Comparison of ENCODE assay signal across 24 cellular contexts in genomic region chr20:54343073-54343472, GRCh38.
DNase-seq lines count a peak whose midpoint lies in the region; ATAC-seq and TF ChIP-seq lines count a peak whose summit lies in the region.
"Had no signal": no experiment of that assay in that cellular context is flagged by ENCODE, and none has a peak within 500 bp of the region (broad histone marks: within the 10 kb centered on the region; RNA-seq: fewer than 3 reads in every experiment).

No MANE protein-coding gene starts in this region.

- ATAC-seq in GM23338 (no peak), IMR-90 (ENCODE audit: low read depth) (no peak)

- no peak overlapping the region for H4K8ac ChIP-seq in IMR-90 (ENCODE audit: low read depth in 2 of 2, low read length in 2 of 2)

- DNase-seq in GM23338 (ENCODE audit: low spot score): no peak
- no peak for DNase-seq in IMR-90
- DNase-seq in retina: peak; percentile 4
- DNase-seq in NCI-H748 treated with DMSO at 0.1 percent for 48 hours (lab: John Stamatoyannopoulos, UW): no peak
- no peak for DNase-seq in NCI-H146 (lab: John Stamatoyannopoulos, UW)
- no peak for DNase-seq in GF-D8 (lab: John Stamatoyannopoulos, UW)
- DNase-seq: 8988T; ACHN; BE2C; C1 segment of cervical spinal cord; CD4-positive, alpha-beta memory T cell; CD4-positive, CD25-positive, alpha-beta regulatory T cell; CD8-positive, alpha-beta memory T cell; COR-L47; DMS 273 treated with DMSO at 0.1 percent for 48 hours; DMS153; DMS53; DMS79; DND-41; EL; GDM1 had no signal

- no peak overlapping the region for H2BK120ac ChIP-seq in IMR-90 (ENCODE audit: low read depth, low read length)

- no peaks in the 10 kb centered on the region for H3F3A ChIP-seq in GM23338 (replicated peaks; ENCODE audit: low read depth)

- no peak overlapping the region for H3K18ac ChIP-seq in IMR-90 (ENCODE audit: low read depth, low read length)

- H3K9me3 ChIP-seq in IMR-90 (ENCODE audit: control insufficient read depth, insufficient read depth, low read length): no peaks in the 10 kb centered on the region
- H3K9me3 ChIP-seq: BE2C, BLaER1 had no signal

- H3K4me3 Mint-ChIP-seq in GM23338 (no peak overlapping the region), brain (peak overlapping the region in 3 of 5 experiments; percentile 19 to 38 (median 37))
- H3K4me3 Mint-ChIP-seq: CD14-positive monocyte; CD4-positive, alpha-beta memory T cell; CD4-positive, CD25-positive, alpha-beta regulatory T cell; CD8-positive, alpha-beta memory T cell had no signal

- TF ChIP-seq POLR2A in IMR-90 (IDR thresholded peaks at IDR 0.05; ENCODE audit: low read depth, low read length): no peak

- no peaks in the 10 kb centered on the region for H3K79me2 ChIP-seq in GM23338 (replicated peaks; ENCODE audit: insufficient read depth)

- H2AK9ac ChIP-seq in IMR-90 (replicated peaks; ENCODE audit: low read depth, low read length, poor library complexity): no peak overlapping the region

- H3K4me3 ChIP-seq in GM23338 (no peak overlapping the region), IMR-90 (ENCODE audit: insufficient read depth, low read depth, low read length) (no peak overlapping the region)
- H3K4me3 ChIP-seq: BLaER1 had no signal

- H2BK20ac ChIP-seq in IMR-90 (ENCODE audit: low read depth, low read length): no peak overlapping the region

- no peak overlapping the region for H2BK5ac ChIP-seq in IMR-90 (ENCODE audit: low read depth, low read length, poor library complexity, severe bottlenecking)

- H3K9me3 Mint-ChIP-seq in GM23338 (no peaks in the 10 kb centered on the region), brain (no peaks in the 10 kb centered on the region)

- H3K23ac ChIP-seq in IMR-90 (ENCODE audit: low read depth, low read length): no peak overlapping the region

- no peak overlapping the region for H2AK5ac ChIP-seq in IMR-90 (ENCODE audit: low read depth, low read length)

- H3K4me2 ChIP-seq in GM23338 (no peak overlapping the region), IMR-90 (ENCODE audit: low read depth, low read length) (no peak overlapping the region)
- H3K4me2 ChIP-seq: BLaER1 had no signal

- intact Hi-C loops in IMR-90 (cut with micrococcal nuclease): loop anchor here (10.0 kb wide), 2 partner anchors 118 to 208 kb away; no protein-coding TSS in a partner anchor

- TF ChIP-seq CTCF in GM23338 (conservative IDR thresholded peaks at IDR 0.05; ENCODE audit: low read depth in 2 of 2): no peak
- no peak for TF ChIP-seq CTCF in IMR-90 (conservative IDR thresholded peaks at IDR 0.05; ENCODE audit: low read depth, low read length)
- no peak for TF ChIP-seq CTCF in brain (conservative IDR thresholded peaks at IDR 0.05)

- no peaks in the 10 kb centered on the region for H3K27me3 ChIP-seq in GM23338 (ENCODE audit: insufficient read depth)
- no peaks in the 10 kb centered on the region for H3K27me3 ChIP-seq in IMR-90 (ENCODE audit: control insufficient read depth, insufficient read depth, low read length)
- H3K27me3 ChIP-seq: BE2C, BLaER1 had no signal

- H4K20me1 ChIP-seq in GM23338 (replicated peaks; ENCODE audit: insufficient read depth) (no peaks in the 10 kb centered on the region), IMR-90 (ENCODE audit: insufficient read depth, low read length) (no peaks in the 10 kb centered on the region)
- H4K20me1 ChIP-seq: BLaER1 had no signal

- no peak overlapping the region for H4K5ac ChIP-seq in IMR-90 (ENCODE audit: low read depth, low read length)

- BruUV-seq in IMR-90 (replicated peaks; lab: Mats Ljungman, UMichigan): no TSS peak

- H3K27me3 Mint-ChIP-seq in GM23338 (ENCODE audit: insufficient read depth, low read depth, poor library complexity) (peaks cover 6% of the 10 kb centered on the region), brain (no peaks in the 10 kb centered on the region)
- H3K27me3 Mint-ChIP-seq: CD4-positive, CD25-positive, alpha-beta regulatory T cell had no signal

- peaks cover 3% of the 10 kb centered on the region; the same call in 1 of the 2 replicates for H3K9me1 ChIP-seq in IMR-90 (ENCODE audit: insufficient read depth, low read length)

- CTCF ChIA-PET in IMR-90 (lab: Yijun Ruan, JAX): no interaction called here

- no peak overlapping the region for H3K4ac ChIP-seq in IMR-90 (ENCODE audit: low read depth, low read length)

- H2AFZ ChIP-seq in GM23338 (peak overlapping the region; percentile 77; the same call in 1 of the 2 replicates), IMR-90 (replicated peaks; ENCODE audit: low read length, poor library complexity) (no peak overlapping the region)

- in situ Hi-C loops in IMR-90 (cut with MboI; ENCODE audit: low sequenced_read_pairs): no loop called here

- H3K36me3 Mint-ChIP-seq in GM23338 (ENCODE audit: low read depth): no peaks in the 10 kb centered on the region
- no peaks in the 10 kb centered on the region for H3K36me3 Mint-ChIP-seq in brain
- H3K36me3 Mint-ChIP-seq: CD14-positive monocyte; CD4-positive, alpha-beta memory T cell; CD4-positive, CD25-positive, alpha-beta regulatory T cell; CD8-positive, alpha-beta memory T cell had no signal

- POLR2A ChIA-PET in IMR-90 (lab: Charles Lee; ENCODE audit: unreplicated experiment): no interaction called here

- no peak overlapping the region for H3K9ac ChIP-seq in IMR-90 (ENCODE audit: low read depth, low read length)
- H3K9ac ChIP-seq: BLaER1 had no signal

- H3K27ac Mint-ChIP-seq in GM23338: no peak overlapping the region
- peak overlapping the region in 3 of 5 experiments; percentile 14 to 77 (median 64) for H3K27ac Mint-ChIP-seq in brain
- H3K27ac Mint-ChIP-seq: CD14-positive monocyte; CD4-positive, alpha-beta memory T cell; CD4-positive, CD25-positive, alpha-beta regulatory T cell had no signal

- 100% methylated on average over 1 of the region's 4 CpGs; no CpG with 5 or more reads in 1 of the 2 experiments for WGBS in IMR-90 (ENCODE audit: extremely low coverage in 2 of 2, insufficient read length in 1 of 2), 2 experiments

- H3K4me1 ChIP-seq in GM23338 (ENCODE audit: insufficient read depth) (peaks cover 43% of the 10 kb centered on the region), IMR-90 (ENCODE audit: control insufficient read depth, insufficient read depth, low read length) (peaks cover 11% of the 10 kb centered on the region)
- H3K4me1 ChIP-seq: BE2C had no signal

- H3K36me3 ChIP-seq in GM23338 (ENCODE audit: insufficient read depth) (no peaks in the 10 kb centered on the region), IMR-90 (ENCODE audit: control insufficient read depth, insufficient read depth, low read length) (no peaks in the 10 kb centered on the region)
- H3K36me3 ChIP-seq: BE2C, BLaER1 had no signal

- dilution Hi-C loops in IMR-90 (cut with HindIII; ENCODE audit: low sequenced_read_pairs, unreplicated experiment): no loop called here

- H3K14ac ChIP-seq in IMR-90 (replicated peaks; ENCODE audit: low read depth, low read length): no peak overlapping the region

- 0 out of 3 replicates have a peak overlapping the region, but pooled peaks have one; percentile 21 for H2BK15ac ChIP-seq in IMR-90 (ENCODE audit: low read depth, low read length)

- H3K27ac ChIP-seq in GM23338 (ENCODE audit: low read depth): no peak overlapping the region
- H3K27ac ChIP-seq in IMR-90 (ENCODE audit: insufficient read depth, low read length): no peak overlapping the region
- H3K27ac ChIP-seq: BLaER1 had no signal

- H3K9me2 ChIP-seq in GM23338 (ENCODE audit: insufficient read depth): no peaks in the 10 kb centered on the region

- no peaks in the 10 kb centered on the region for H3K79me1 ChIP-seq in IMR-90 (ENCODE audit: low read depth in 1 of 2, low read length in 2 of 2)

- no peak overlapping the region for H4K91ac ChIP-seq in IMR-90 (ENCODE audit: insufficient read depth, low read depth, low read length)

- H3K4me1 Mint-ChIP-seq in GM23338 (peaks cover 36% of the 10 kb centered on the region), brain (peaks cover 57% of the 10 kb centered on the region)
- H3K4me1 Mint-ChIP-seq: CD4-positive, alpha-beta memory T cell; CD4-positive, CD25-positive, alpha-beta regulatory T cell; CD8-positive, alpha-beta memory T cell had no signal

- no peak for TF ChIP-seq RAD21 in IMR-90 (IDR thresholded peaks at IDR 0.05; ENCODE audit: low read length)

- no peak overlapping the region for H3K56ac ChIP-seq in IMR-90 (ENCODE audit: extremely low read depth, insufficient read depth, low read length)

TF ChIP-seq in GM23338, 12 proteins besides CTCF, POLR2A, EP300 and RAD21:
- TF ChIP-seq ZNF114 (CRISPR knock-in tag; IDR thresholded peaks at IDR 0.05) (no peak), ETS1 (IDR thresholded peaks at IDR 0.05) (no peak), JUNB (IDR thresholded peaks at IDR 0.05; ENCODE audit: unreplicated experiment) (no peak), NANOG (IDR thresholded peaks at IDR 0.05; ENCODE audit: borderline replicate concordance) (no peak), EZH2 (IDR thresholded peaks at IDR 0.05; ENCODE audit: low read depth, unreplicated experiment) (no peak), EZH2phosphoT487 (IDR thresholded peaks at IDR 0.05; ENCODE audit: unreplicated experiment) (no peak), CREB1 (CRISPR knock-in tag; IDR thresholded peaks at IDR 0.05; ENCODE audit: low read depth) (no peak)

TF ChIP-seq in IMR-90, 13 proteins besides CTCF, POLR2A, EP300 and RAD21:
- TF ChIP-seq NFE2L2 (IDR thresholded peaks at IDR 0.05; ENCODE audit: low read depth, low read length) (no peak), FOS (IDR thresholded peaks at IDR 0.05; ENCODE audit: low read depth, low read length) (no peak), RCOR1 (IDR thresholded peaks at IDR 0.05; ENCODE audit: insufficient replicate concordance, low read length) (no peak), ELK1 (IDR thresholded peaks at IDR 0.05; ENCODE audit: borderline replicate concordance, low read depth, low read length) (no peak), SMC3 (IDR thresholded peaks at IDR 0.05; ENCODE audit: low read depth, low read length) (no peak), MAFK (IDR thresholded peaks at IDR 0.05; ENCODE audit: low read depth, low read length) (no peak), CEBPB (IDR thresholded peaks at IDR 0.05; ENCODE audit: low read depth, low read length) (no peak), MXI1 (IDR thresholded peaks at IDR 0.05; ENCODE audit: borderline replicate concordance, low read depth, low read length) (no peak)
